8 cellular contexts compared by ENCODE assay signal in the genomic region with DNA sequence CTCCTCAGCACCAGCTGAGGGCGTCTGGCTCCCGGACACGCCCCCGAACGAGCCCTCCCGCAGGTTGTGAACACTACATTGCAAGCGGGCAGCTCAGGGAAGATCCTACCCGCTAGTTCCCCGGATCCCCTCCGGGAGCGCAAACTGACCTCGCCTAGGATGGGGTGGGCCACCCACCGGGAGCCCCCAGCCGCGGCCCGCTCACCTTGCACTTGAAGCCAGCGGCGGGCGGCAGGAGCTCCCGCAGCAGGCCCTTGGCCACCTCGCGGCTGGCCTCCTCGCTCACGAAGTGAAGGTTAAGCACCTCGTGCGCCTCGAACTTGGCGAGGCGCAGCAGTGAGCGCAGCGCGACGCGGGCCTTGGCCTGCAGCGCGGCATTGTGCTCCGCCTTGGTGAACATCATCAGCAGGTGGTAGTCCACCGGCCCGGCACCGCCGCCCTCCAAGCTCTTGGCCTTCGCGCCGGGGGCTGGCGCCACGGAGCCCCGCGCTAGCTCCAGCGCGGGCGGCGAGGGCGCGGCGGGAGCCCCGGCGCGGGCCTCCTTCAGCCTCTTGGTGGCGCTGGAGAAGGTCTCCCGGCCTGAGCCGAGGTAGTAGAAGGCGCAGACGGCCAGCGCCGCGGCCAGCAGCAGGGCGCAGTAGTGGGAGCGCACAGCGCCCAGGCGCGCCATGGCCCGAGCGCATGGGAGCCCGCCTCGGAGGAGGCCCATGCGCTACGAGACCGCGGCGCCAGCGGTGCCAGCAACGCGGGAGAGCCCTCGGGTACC. TPM values are rescaled to one million over a fixed set of nuclear protein-coding genes. Genes with fewer than 3 reads are reported as not detected.
DNase-seq lines count a peak whose midpoint lies in the region; ATAC-seq and TF ChIP-seq lines count a peak whose summit lies in the region.

No MANE protein-coding gene starts in this region.

- 0 to 1% methylated on average over 63 to 77 of the region's 84 CpGs for WGBS in mesodermal cell (ENCODE audit: insufficient coverage in 2 of 2), 2 experiments

- peak overlapping the region; percentile 93 for H3K4me3 Mint-ChIP-seq in stimulated activated memory B cell treated with anti-CD40 and anti-IgM and Interleukin-4, amounts not matched to agents 10 μg/mL and 1 μg/mL and 100 μg/mL, for 72 hours

- peaks cover 16% of the 10 kb centered on the region for H3K4me1 ChIP-seq in mesodermal cell (ENCODE audit: control insufficient read depth, insufficient read depth, low read length, poor library complexity, severe bottlenecking)

- peak overlapping the region; percentile 80 for H3K27ac Mint-ChIP-seq in stimulated activated memory B cell treated with anti-CD40 and anti-IgM and Interleukin-4, amounts not matched to agents 10 μg/mL and 1 μg/mL and 100 μg/mL, for 72 hours

- no peaks in the 10 kb centered on the region for H3K9me3 Mint-ChIP-seq in stimulated activated memory B cell treated with anti-CD40 and anti-IgM and Interleukin-4, amounts not matched to agents 10 μg/mL and 1 μg/mL and 100 μg/mL, for 72 hours

- peak; percentile 50 for ATAC-seq in GM18861 (IDR thresholded peaks at IDR 0.05; ENCODE audit: unreplicated experiment)
- peak; percentile 58 for ATAC-seq in HG03045 (IDR thresholded peaks at IDR 0.05; ENCODE audit: unreplicated experiment)
- peak; percentile 85 for ATAC-seq in stimulated activated memory B cell treated with anti-CD40 and anti-IgM and Interleukin-4, amounts not matched to agents 10 μg/mL and 1 μg/mL and 100 μg/mL, for 72 hours

- H3K36me3 ChIP-seq in WERI-Rb-1 (no peaks in the 10 kb centered on the region), mesodermal cell (ENCODE audit: control insufficient read depth, insufficient read depth, low read length) (peaks cover 26% of the 10 kb centered on the region)

- TF ChIP-seq CTCF in WERI-Rb-1 (IDR thresholded peaks at IDR 0.05; ENCODE audit: low read depth, low read length), result peak; percentile 44

- peak overlapping the region; percentile 70 for H3K4me3 ChIP-seq in WERI-Rb-1 (ENCODE audit: low read depth, low read length)
- peak overlapping the region; percentile 65 for H3K4me3 ChIP-seq in mesodermal cell (ENCODE audit: extremely low read depth, insufficient read depth, low read length, poor library complexity, severe bottlenecking)

- H3K36me3 Mint-ChIP-seq in stimulated activated memory B cell treated with anti-CD40 and anti-IgM and Interleukin-4, amounts not matched to agents 10 μg/mL and 1 μg/mL and 100 μg/mL, for 72 hours, result peaks cover 16% of the 10 kb centered on the region

- peak; percentile 85 for DNase-seq in AG20443 (ENCODE audit: low spot score)
- DNase-seq in NCI-H2029 treated with DMSO at 0.1 percent for 48 hours (lab: John Stamatoyannopoulos, UW), result peak; percentile 43
- peak; percentile 53 for DNase-seq in WERI-Rb-1
- peak; percentile 65 for DNase-seq in effector CD8-positive, alpha-beta T cell (lab: John Stamatoyannopoulos, UW)

- no peaks in the 10 kb centered on the region for H3K27me3 ChIP-seq in WERI-Rb-1 (ENCODE audit: insufficient read depth, low read depth, severe bottlenecking)

- H3K27ac ChIP-seq in WERI-Rb-1, result peak overlapping the region; percentile 90
- peak overlapping the region; percentile 91 for H3K27ac ChIP-seq in mesodermal cell (ENCODE audit: low read depth, low read length, severe bottlenecking)

- H3K27me3 Mint-ChIP-seq in stimulated activated memory B cell treated with anti-CD40 and anti-IgM and Interleukin-4, amounts not matched to agents 10 μg/mL and 1 μg/mL and 100 μg/mL, for 72 hours, result no peaks in the 10 kb centered on the region

- H3K9me3 ChIP-seq in WERI-Rb-1 (ENCODE audit: severe bottlenecking) (no peaks in the 10 kb centered on the region), mesodermal cell (ENCODE audit: control insufficient read depth, low read length) (no peaks in the 10 kb centered on the region)

- H3K4me1 Mint-ChIP-seq in stimulated activated memory B cell treated with anti-CD40 and anti-IgM and Interleukin-4, amounts not matched to agents 10 μg/mL and 1 μg/mL and 100 μg/mL, for 72 hours, result peaks cover 26% of the 10 kb centered on the region

RNA-seq across cellular contexts. Expression of gene XXYLT1, which starts 0.4 kb away (rescaled TPM):
- 40.8 TPM for polyA plus RNA-seq in mesodermal cell (2013, experiment 1 of 2)
- polyA plus RNA-seq in mesodermal cell (2013, experiment 2 of 2), result 36.5 TPM

Comparison
In these comparisons a context has a peak if more than half of its experiments do, and no peak if none do; other contexts are left out.
1. Peak in every context shown above with its lines: DNase-seq, ATAC-seq, H3K4me3 ChIP-seq and H3K27ac ChIP-seq.